Comparison of ENCODE assay signal across 29 cellular contexts in the genomic region with DNA sequence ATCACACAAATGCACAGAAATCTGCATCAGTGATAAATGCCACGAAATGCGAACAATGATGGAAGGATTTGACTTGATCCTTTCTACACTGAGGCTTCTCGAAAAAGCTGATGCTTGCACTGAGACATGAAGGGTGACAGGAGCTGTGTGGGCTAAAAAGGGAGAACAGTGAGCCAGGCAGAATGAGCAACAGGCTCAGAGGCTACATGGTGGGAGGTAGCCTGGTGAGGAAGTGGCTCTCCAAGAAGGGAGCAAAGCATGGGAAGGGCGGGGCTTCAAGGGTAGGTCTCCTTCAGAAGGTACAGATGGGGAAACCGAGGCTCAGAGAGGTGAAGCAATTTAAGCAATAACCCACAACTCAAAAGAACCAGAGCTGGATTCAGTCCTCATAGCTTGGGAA.
"Had no signal": no experiment of that assay in that cellular context is flagged by ENCODE, and none has a peak within 500 bp of the region (broad histone marks: within the 10 kb centered on the region; RNA-seq: fewer than 3 reads in every experiment).

No MANE protein-coding gene starts in this region.

- H3K9me3 ChIP-seq: adrenal gland, ascending aorta, body of pancreas, breast epithelium had no signal

- DNase-seq: activated effector memory CD4-positive, alpha-beta T cell treated with anti-CD3 and anti-CD28 coated beads, Interleukin-2, amount 50 U/mL, for 16 hours; activated effector memory CD4-positive, alpha-beta T cell treated with Interleukin-2 at 50 U/mL for 16 hours; activated gamma-delta T cell; activated gamma-delta T cell treated with Interleukin-2 at 50 U/mL for 16 hours; activated naive CD4-positive, alpha-beta T cell; activated naive CD4-positive, alpha-beta T cell treated with anti-CD3 and anti-CD28 coated beads for 36 hours; activated naive CD4-positive, alpha-beta T cell treated with anti-CD3 and anti-CD28 coated beads, Interleukin-2, amount 10 ng/mL, durations not matched to agents 7 days and 5 days; activated naive CD4-positive, alpha-beta T cell treated with anti-CD3 and anti-CD28 coated beads, Interleukin-2, amount 50 U/mL, for 16 hours; activated naive CD4-positive, alpha-beta T cell treated with Interleukin-2 at 50 U/mL for 16 hours; activated naive CD8-positive, alpha-beta T cell treated with anti-CD3 and anti-CD28 coated beads for 36 hours; activated naive CD8-positive, alpha-beta T cell treated with anti-CD3 and anti-CD28 coated beads, Interleukin-2, amount 10 ng/mL, durations not matched to agents 7 days and 5 days; activated naive CD8-positive, alpha-beta T cell treated with anti-CD3 and anti-CD28 coated beads, Interleukin-2, amount 50 U/mL, for 24 hours; activated T-cell treated with anti-CD3 and anti-CD28 coated beads for 4 hours; activated T-cell treated with anti-CD3 and anti-CD28 coated beads, Interleukin-2, amount 50 U/mL, for 1 hour; activated T-cell treated with anti-CD3 and anti-CD28 coated beads, Interleukin-2, amount 50 U/mL, for 24 hours; activated T-cell treated with anti-CD3 and anti-CD28 coated beads, Interleukin-2, amount 50 U/mL, for 4 hours; activated T-cell treated with anti-CD3 and anti-CD28 coated beads, Interleukin-2, amount 50 U/mL, for 48 hours; activated T-cell treated with anti-CD3 and anti-CD28 coated beads, Interleukin-2, amount 50 U/mL, for 72 hours; adrenal gland; amniotic stem cell; amygdala; aorta; body of pancreas; brain microvascular endothelial cell; central memory CD4-positive, alpha-beta T cell; cerebellar nuclear complex had no signal

- H3K27me3 ChIP-seq: adrenal gland, ascending aorta, body of pancreas, brain microvascular endothelial cell, breast epithelium had no signal

- H3K4me3 ChIP-seq: adrenal gland, ascending aorta, body of pancreas, breast epithelium, cardiac muscle cell had no signal

- H3K4me1 ChIP-seq: ascending aorta, body of pancreas, breast epithelium had no signal

- H3K36me3 ChIP-seq: adrenal gland, ascending aorta, brain microvascular endothelial cell, breast epithelium, cardiac muscle cell had no signal

- H3K27ac ChIP-seq: adrenal gland, ascending aorta, body of pancreas, brain microvascular endothelial cell, breast epithelium, cardiac muscle cell had no signal
